10 cellular contexts compared by ENCODE assay signal in genomic region chr22:35308480-35308945, GRCh38. TPM values are rescaled to one million over a fixed set of nuclear protein-coding genes. Genes with fewer than 3 reads are reported as not detected.
DNase-seq lines count a peak whose midpoint lies in the region; ATAC-seq, FAIRE-seq and TF ChIP-seq lines count a peak whose summit lies in the region.
"Had no signal": no experiment of that assay in that cellular context is flagged by ENCODE, and none has a peak within 500 bp of the region (broad histone marks: within the 10 kb centered on the region; RNA-seq: fewer than 3 reads in every experiment).

No MANE protein-coding gene starts in this region.

- H3K9me3 ChIP-seq in HepG2 (ENCODE audit: low read length), result no peaks in the 10 kb centered on the region

- WGBS in HepG2 (ENCODE audit: low lambda C conversion rate), result 94% methylated on average over 5 of the region's 5 CpGs

- peaks cover 56% of the 10 kb centered on the region for H3K79me2 ChIP-seq in HepG2 (ENCODE audit: insufficient read depth, low read length)

- no peak for FAIRE-seq in HepG2 (lab: Jason Lieb, UNC)

- BruUV-seq in HepG2 (replicated peaks; lab: Mats Ljungman, UMichigan), result no TSS peak

- CTCF ChIA-PET in HepG2 (lab: Yijun Ruan, JAX; ENCODE audit: low intra/inter-chr PET ratio, low total read pairs), result no interaction called here

- H3K4me1 ChIP-seq in HepG2 (ENCODE audit: insufficient read depth, low read length), result peaks cover 64% of the 10 kb centered on the region

- no peaks in the 10 kb centered on the region for H3K9me3 Mint-ChIP-seq in stimulated activated naive CD8-positive, alpha-beta T cell treated with anti-CD3 and anti-CD28 coated beads, Interleukin-15, Interleukin-2, amounts not matched to agents 100 ng/mL and 50 ng/mL, for 24 hours
- H3K9me3 Mint-ChIP-seq in glutamatergic neuron (ENCODE audit: unreplicated experiment), result no peaks in the 10 kb centered on the region

- intact Hi-C loops in HepG2 (cut with micrococcal nuclease; ENCODE audit: unreplicated experiment), result no loop called here

- H3K27ac ChIP-seq in HepG2 (ENCODE audit: extremely low read length, insufficient read depth, low read length), result no peak overlapping the region
- H3K27ac ChIP-seq: parathyroid adenoma had no signal

- H3K27ac Mint-ChIP-seq in stimulated activated naive CD8-positive, alpha-beta T cell treated with anti-CD3 and anti-CD28 coated beads, Interleukin-15, Interleukin-2, amounts not matched to agents 100 ng/mL and 50 ng/mL, for 24 hours, result peak overlapping the region; percentile 21
- H3K27ac Mint-ChIP-seq in glutamatergic neuron (ENCODE audit: unreplicated experiment), result no peak overlapping the region

- no peak for TF ChIP-seq EP300 in HepG2 (IDR thresholded peaks at IDR 0.05; ENCODE audit: low read depth in 2 of 2, low read length in 2 of 2)
- TF ChIP-seq EP300 in HepG2 (CRISPR knock-in tag; IDR thresholded peaks at IDR 0.05; ENCODE audit: borderline replicate concordance), result no peak

- no peak for TF ChIP-seq POLR2A in HepG2 (IDR thresholded peaks at IDR 0.05; ENCODE audit: insufficient read depth in 1 of 2, low read depth in 2 of 2, low read length in 2 of 2)

- peaks cover 84% of the 10 kb centered on the region for H3K4me1 Mint-ChIP-seq in stimulated activated naive CD8-positive, alpha-beta T cell treated with anti-CD3 and anti-CD28 coated beads, Interleukin-15, Interleukin-2, amounts not matched to agents 100 ng/mL and 50 ng/mL, for 24 hours (ENCODE audit: low read depth)
- peaks cover 19% of the 10 kb centered on the region for H3K4me1 Mint-ChIP-seq in glutamatergic neuron (ENCODE audit: low read depth, unreplicated experiment)

- TF ChIP-seq CTCF in HepG2 (CRISPR knock-in tag; IDR thresholded peaks at IDR 0.05), result no peak
- TF ChIP-seq CTCF in glutamatergic neuron (IDR thresholded peaks at IDR 0.05; ENCODE audit: partially characterized antibody, unreplicated experiment), result no peak

- no peaks in the 10 kb centered on the region; the same call in 1 of the 2 replicates for H4K20me1 ChIP-seq in HepG2 (ENCODE audit: insufficient read depth, low read length)

- ATAC-seq in stimulated activated naive CD8-positive, alpha-beta T cell treated with anti-CD3 and anti-CD28 coated beads, Interleukin-15, Interleukin-2, amounts not matched to agents 100 U/mL and 50 U/mL, for 24 hours, result no peak
- ATAC-seq in HG02943 (IDR thresholded peaks at IDR 0.05; ENCODE audit: low read depth, unreplicated experiment) (peak; percentile 46), HepG2 (no peak)
- ATAC-seq: Right ventricle myocardium inferior had no signal

- H3K4me2 ChIP-seq in HepG2 (ENCODE audit: low read depth, low read length), result no peak overlapping the region

- peaks cover 2 to 10% of the 10 kb centered on the region in 2 experiments; a peak in 2 of 5 replicates for H3K36me3 ChIP-seq in HepG2 (replicated peaks in 1 of 2; ENCODE audit: control insufficient read depth in 1 of 2, insufficient read depth in 2 of 2, low read length in 2 of 2)

- in situ Hi-C loops in HepG2 (cut with HindIII; ENCODE audit: extremely low pct_ligation_motif_present, low pct_unique_long_range_greater_than_20kb), result no loop called here

- no peak overlapping the region for H3K9ac ChIP-seq in HepG2 (ENCODE audit: insufficient read depth, low read depth, low read length)
- H3K9ac ChIP-seq: parathyroid adenoma had no signal

- H3K36me3 Mint-ChIP-seq in stimulated activated naive CD8-positive, alpha-beta T cell treated with anti-CD3 and anti-CD28 coated beads, Interleukin-15, Interleukin-2, amounts not matched to agents 100 ng/mL and 50 ng/mL, for 24 hours (ENCODE audit: low read depth), result no peaks in the 10 kb centered on the region
- H3K36me3 Mint-ChIP-seq in glutamatergic neuron (ENCODE audit: unreplicated experiment), result no peaks in the 10 kb centered on the region

- no peaks in the 10 kb centered on the region for H3K27me3 Mint-ChIP-seq in stimulated activated naive CD8-positive, alpha-beta T cell treated with anti-CD3 and anti-CD28 coated beads, Interleukin-15, Interleukin-2, amounts not matched to agents 100 ng/mL and 50 ng/mL, for 24 hours
- H3K27me3 Mint-ChIP-seq in glutamatergic neuron (ENCODE audit: unreplicated experiment), result peaks cover 5% of the 10 kb centered on the region

- H3K4me3 ChIP-seq in HepG2 (replicated peaks in 1 of 3; ENCODE audit: insufficient read depth in 1 of 3, low read depth in 2 of 3, low read length in 3 of 3), result no peak overlapping the region

- no peak for TF ChIP-seq RAD21 in HepG2 (CRISPR knock-in tag; IDR thresholded peaks at IDR 0.05)

- peak overlapping the region; percentile 30 for H3K4me3 Mint-ChIP-seq in stimulated activated naive CD8-positive, alpha-beta T cell treated with anti-CD3 and anti-CD28 coated beads, Interleukin-15, Interleukin-2, amounts not matched to agents 100 ng/mL and 50 ng/mL, for 24 hours
- no peak overlapping the region for H3K4me3 Mint-ChIP-seq in glutamatergic neuron (ENCODE audit: unreplicated experiment)

- no peaks in the 10 kb centered on the region for H3K27me3 ChIP-seq in HepG2 (ENCODE audit: control insufficient read depth in 1 of 2, insufficient read depth in 2 of 2, low read length in 2 of 2)

- no peak overlapping the region for H2AFZ ChIP-seq in HepG2 (ENCODE audit: low read length)
- H2AFZ ChIP-seq: parathyroid adenoma had no signal

- POLR2A ChIA-PET in HepG2 (lab: Yijun Ruan, JAX), result interaction anchor here (0.8 kb wide), 1 partner anchor 9 kb away, joined by 3 read pairs; the partner anchor contains the start of gene TOM1

- no peak for DNase-seq in stimulated activated naive CD8-positive, alpha-beta T cell treated with anti-CD3 and anti-CD28 coated beads, Interleukin-15, Interleukin-2, amounts not matched to agents 100 U/mL and 50 U/mL, for 24 hours
- DNase-seq in SKM-1 (lab: John Stamatoyannopoulos, UW; ENCODE audit: unreplicated experiment), result peak; percentile 37
- DNase-seq in retina, result no peak
- no peak for DNase-seq in stimulated activated CD4-positive, alpha-beta T cell treated with anti-CD3 and anti-CD28 coated beads, Interleukin-2, amount 100 ng/mL, for 48 hours
- DNase-seq in HepG2 (ENCODE audit: low spot score), result no peak
- DNase-seq in glutamatergic neuron, result no peak

TF ChIP-seq in HepG2, 621 proteins besides CTCF, POLR2A, EP300 and RAD21 (continues in another document):
- no peak for TF ChIP-seq ZNF564 (CRISPR knock-in tag; IDR thresholded peaks at IDR 0.05)
- no peak for TF ChIP-seq ZNF792 (CRISPR knock-in tag; IDR thresholded peaks at IDR 0.05)
- TF ChIP-seq SYNCRIP (IDR thresholded peaks at IDR 0.05; ENCODE audit: insufficient read depth, low read depth, low read length), result no peak
- TF ChIP-seq MBD4 (IDR thresholded peaks at IDR 0.05; ENCODE audit: borderline replicate concordance, low read length), result no peak
- TF ChIP-seq HNRNPL (IDR thresholded peaks at IDR 0.05; ENCODE audit: low read depth, low read length), result no peak

RNA-seq across cellular contexts. Expression of gene TOM1, which starts 8.8 kb away (rescaled TPM):
- 26.0 and 30.8 TPM in 2 replicates for total RNA-seq in HepG2 (2016; rRNA removed; fragmentation: Illumina TruSeq; extraction: Trizol)
- total RNA-seq in HepG2 (2016; cell fraction: cytosol; rRNA removed; fragmentation: Illumina TruSeq; extraction: Trizol; ENCODE audit: low read depth), result 8.2 and 8.9 TPM in 2 replicates
- 27.3 and 37.6 TPM in 2 replicates for total RNA-seq in HepG2 (2016; cell fraction: insoluble cytoplasmic fraction; rRNA removed; fragmentation: Illumina TruSeq; extraction: Trizol)
- 14.9 and 15.6 TPM in 2 replicates for total RNA-seq in HepG2 (2016; cell fraction: membrane; rRNA removed; fragmentation: Illumina TruSeq; extraction: Trizol)
- total RNA-seq in HepG2 (2016; cell fraction: nucleus; rRNA removed; fragmentation: Illumina TruSeq; extraction: Trizol), result 23.1 and 32.7 TPM in 2 replicates
- 87.3 and 109 TPM in 2 replicates for polyA plus RNA-seq in HepG2 (2011; rRNA removed)
- 88.6 and 94.3 TPM in 2 replicates for polyA plus RNA-seq in HepG2 (2011; cell fraction: cytosol; rRNA removed)
- 114 and 120 TPM in 2 replicates for polyA plus RNA-seq in HepG2 (2011; cell fraction: nucleus; rRNA removed)
- 46.6 and 59.1 TPM in 2 replicates for polyA plus RNA-seq in HepG2 (2012)
- polyA plus RNA-seq in HepG2 (2016; cell fraction: cytosol; fragmentation: Illumina TruSeq; extraction: Trizol; ENCODE audit: low read depth), result 7.6 and 7.8 TPM in 2 replicates
- 26.3 and 33.2 TPM in 2 replicates for polyA plus RNA-seq in HepG2 (2016; cell fraction: insoluble cytoplasmic fraction; fragmentation: Illumina TruSeq; extraction: Trizol; ENCODE audit: low read depth)
- 11.4 and 13.9 TPM in 2 replicates for polyA plus RNA-seq in HepG2 (2016; cell fraction: membrane; fragmentation: Illumina TruSeq; extraction: Trizol; ENCODE audit: low read depth)
- 40.8 and 47.0 TPM in 2 replicates for polyA plus RNA-seq in HepG2 (2016; cell fraction: nucleus; fragmentation: Illumina TruSeq; extraction: Trizol; ENCODE audit: insufficient read depth, low read depth)
- polyA minus RNA-seq in HepG2 (2011; rRNA and poly(A)+ RNA removed; ENCODE audit: low replicate concordance), result 56.0 and 249 TPM in 2 replicates
- polyA minus RNA-seq in HepG2 (2011; cell fraction: cytosol; rRNA and poly(A)+ RNA removed), result 41.1 and 54.6 TPM in 2 replicates
- polyA minus RNA-seq in HepG2 (2011; cell fraction: nucleus; rRNA and poly(A)+ RNA removed), result 59.4 and 74.8 TPM in 2 replicates
- total RNA-seq in glutamatergic neuron (ENCODE audit: unreplicated experiment), result 40.6 TPM

RNA-seq across cellular contexts. Expression of gene HMGXB4, which starts 51.2 kb away (rescaled TPM):
- total RNA-seq in HepG2 (2016; rRNA removed; fragmentation: Illumina TruSeq; extraction: Trizol) (13.9 and 14.4 TPM in 2 replicates), glutamatergic neuron (ENCODE audit: unreplicated experiment) (14.4 TPM)
- total RNA-seq in HepG2 (2016; cell fraction: cytosol; rRNA removed; fragmentation: Illumina TruSeq; extraction: Trizol; ENCODE audit: low read depth), result 4.6 and 5.0 TPM in 2 replicates
- total RNA-seq in HepG2 (2016; cell fraction: insoluble cytoplasmic fraction; rRNA removed; fragmentation: Illumina TruSeq; extraction: Trizol), result 14.4 and 14.9 TPM in 2 replicates
- 7.8 and 8.6 TPM in 2 replicates for total RNA-seq in HepG2 (2016; cell fraction: membrane; rRNA removed; fragmentation: Illumina TruSeq; extraction: Trizol)
- 19.3 and 22.2 TPM in 2 replicates for total RNA-seq in HepG2 (2016; cell fraction: nucleus; rRNA removed; fragmentation: Illumina TruSeq; extraction: Trizol)
- 12.1 and 16.3 TPM in 2 replicates for polyA plus RNA-seq in HepG2 (2011; rRNA removed)
- polyA plus RNA-seq in HepG2 (2011; cell fraction: cytosol; rRNA removed), result 6.8 and 8.2 TPM in 2 replicates
- polyA plus RNA-seq in HepG2 (2011; cell fraction: nucleus; rRNA removed), result 15.1 and 15.5 TPM in 2 replicates
- polyA plus RNA-seq in HepG2 (2012), result 8.7 and 12.7 TPM in 2 replicates
- polyA plus RNA-seq in HepG2 (2016; cell fraction: cytosol; fragmentation: Illumina TruSeq; extraction: Trizol; ENCODE audit: low read depth), result 0.37 and 0.62 TPM in 2 replicates
- 16.2 and 17.1 TPM in 2 replicates for polyA plus RNA-seq in HepG2 (2016; cell fraction: insoluble cytoplasmic fraction; fragmentation: Illumina TruSeq; extraction: Trizol; ENCODE audit: low read depth)
- 2.7 and 2.9 TPM in 2 replicates for polyA plus RNA-seq in HepG2 (2016; cell fraction: membrane; fragmentation: Illumina TruSeq; extraction: Trizol; ENCODE audit: low read depth)
- 24.2 and 30.5 TPM in 2 replicates for polyA plus RNA-seq in HepG2 (2016; cell fraction: nucleus; fragmentation: Illumina TruSeq; extraction: Trizol; ENCODE audit: insufficient read depth, low read depth)
- polyA minus RNA-seq in HepG2 (2011; rRNA and poly(A)+ RNA removed; ENCODE audit: low replicate concordance), result 38.9 and 39.2 TPM in 2 replicates
- 8.6 and 10.1 TPM in 2 replicates for polyA minus RNA-seq in HepG2 (2011; cell fraction: cytosol; rRNA and poly(A)+ RNA removed)
- 59.7 and 70.8 TPM in 2 replicates for polyA minus RNA-seq in HepG2 (2011; cell fraction: nucleus; rRNA and poly(A)+ RNA removed)
